9 cellular contexts compared by ENCODE assay signal in genomic region chr18:36075862-36076587, GRCh38. TPM values are rescaled to one million over a fixed set of nuclear protein-coding genes. Genes with fewer than 3 reads are reported as not detected.
DNase-seq lines count a peak whose midpoint lies in the region; ATAC-seq and TF ChIP-seq lines count a peak whose summit lies in the region.
"Had no signal": no experiment of that assay in that cellular context is flagged by ENCODE, and none has a peak within 500 bp of the region (broad histone marks: within the 10 kb centered on the region; RNA-seq: fewer than 3 reads in every experiment).

No MANE protein-coding gene starts in this region.

- no peak for TF ChIP-seq POLR2A in spleen (IDR thresholded peaks at IDR 0.05)

- no peak overlapping the region for H3K27ac ChIP-seq in coronary artery
- no peak overlapping the region for H3K27ac ChIP-seq in effector memory CD4-positive, alpha-beta T cell (ENCODE audit: insufficient read depth, low read length, poor library complexity, severe bottlenecking)
- H3K27ac ChIP-seq in spleen: peak overlapping the region in 4 of 8 donors; percentile 23 to 74 (median 56)

- H3K4me3 Mint-ChIP-seq in naive B cell: peak overlapping the region in 1 of 8 donors; percentile 15

- H3K9me3 ChIP-seq in adipocyte (ENCODE audit: control insufficient read depth, low read length): peaks cover 12% of the 10 kb centered on the region
- H3K9me3 ChIP-seq in effector memory CD4-positive, alpha-beta T cell (ENCODE audit: control insufficient read depth, low read length): no peaks in the 10 kb centered on the region
- peaks cover 0 to 20% (median 12%) of the 10 kb centered on the region in 8 donors for H3K9me3 ChIP-seq in spleen

- peak; percentile 71 to 78 for ATAC-seq in naive B cell (ENCODE audit: low read depth in 2 of 2)

- peaks cover 0 to 12% (median 8%) of the 10 kb centered on the region in 7 donors for H3K9me3 Mint-ChIP-seq in naive B cell

- no peaks in the 10 kb centered on the region for H3K36me3 Mint-ChIP-seq in naive B cell

- no peak overlapping the region for H3K9ac ChIP-seq in adipocyte (ENCODE audit: low read length)

- TF ChIP-seq CTCF in GM12865 (IDR thresholded peaks at IDR 0.05; ENCODE audit: insufficient read depth, low read depth, low read length, missing control alignments) (no peak), coronary artery (IDR thresholded peaks at IDR 0.05) (no peak), spleen (IDR thresholded peaks at IDR 0.05 in 8 of 11, conservative IDR thresholded peaks at IDR 0.05 in 3 of 11) (no peak)

- 61 to 74% (median 63%) methylated on average over 6 of the region's 6 CpGs for WGBS in spleen, 5 donors

- no peaks in the 10 kb centered on the region for H3K36me3 ChIP-seq in adipocyte (ENCODE audit: control insufficient read depth, insufficient read depth, low read length, severe bottlenecking)
- H3K36me3 ChIP-seq in effector memory CD4-positive, alpha-beta T cell (ENCODE audit: control insufficient read depth, insufficient read depth, low read length): no peaks in the 10 kb centered on the region
- no peaks in the 10 kb centered on the region for H3K36me3 ChIP-seq in spleen

- peak overlapping the region in 1 of 6 donors; percentile 32 for H3K27ac Mint-ChIP-seq in naive B cell

- H3K4me3 ChIP-seq in GM12865 (ENCODE audit: low read depth, low read length) (no peak overlapping the region), adipocyte (ENCODE audit: low read length) (no peak overlapping the region), coronary artery (no peak overlapping the region), spleen (peak overlapping the region in 1 of 8 donors; percentile 22)
- no peak overlapping the region for H3K4me3 ChIP-seq in effector memory CD4-positive, alpha-beta T cell (ENCODE audit: insufficient read depth, low read depth, low read length, poor library complexity, severe bottlenecking)

- intact Hi-C loops in cardiac septum (cut with DNase I): no loop called here
- intact Hi-C loops in spleen (cut with DNase I; ENCODE audit: low total_unique reads): no loop called here

- no peaks in the 10 kb centered on the region for H3K27me3 Mint-ChIP-seq in naive B cell

- DNase-seq in GM12865 (ENCODE audit: low read depth) (peak; percentile 38), HT1080 (ENCODE audit: low read depth) (peak; percentile 45), adipocyte (ENCODE audit: low read depth) (peak; percentile 87), naive B cell (no peak), coronary artery (ENCODE audit: low spot score) (no peak), cardiac septum (ENCODE audit: low spot score) (no peak), spleen (no peak)
- no peak for DNase-seq in effector memory CD4-positive, alpha-beta T cell
- DNase-seq: nucleus accumbens had no signal

- H3K27me3 ChIP-seq in adipocyte (replicated peaks; ENCODE audit: control insufficient read depth, insufficient read depth, low read length) (no peaks in the 10 kb centered on the region), spleen (replicated peaks in 1 of 7) (peaks cover 0 to 5% (median 0%) of the 10 kb centered on the region in 7 donors)
- H3K27me3 ChIP-seq in effector memory CD4-positive, alpha-beta T cell (replicated peaks; ENCODE audit: control insufficient read depth, insufficient read depth, low read length, poor library complexity, severe bottlenecking): peaks cover 5% of the 10 kb centered on the region

- peaks cover 0 to 11% (median 0%) of the 10 kb centered on the region in 3 donors for H3K4me1 Mint-ChIP-seq in naive B cell

- H3K4me1 ChIP-seq in adipocyte (ENCODE audit: control insufficient read depth, insufficient read depth, low read length) (peaks cover 18% of the 10 kb centered on the region), spleen (peaks cover 0 to 15% (median 0%) of the 10 kb centered on the region in 6 donors)
- no peaks in the 10 kb centered on the region for H3K4me1 ChIP-seq in effector memory CD4-positive, alpha-beta T cell (ENCODE audit: control insufficient read depth, insufficient read depth, low read length, poor library complexity, severe bottlenecking)

RNA-seq across cellular contexts. Expression of gene RPRD1A, which starts 8.7 kb away (rescaled TPM):
- total RNA-seq in HT1080 (2014; rRNA removed; shearing (Covaris generic)): 72.0 and 80.0 TPM in 2 replicates
- 54.6 and 67.0 TPM in 2 replicates for polyA plus RNA-seq in HT1080 (2015; cell fraction: cytosol; rRNA removed)
- 118 and 135 TPM in 2 replicates for polyA plus RNA-seq in HT1080 (2015; cell fraction: nucleus; rRNA removed)
- 10 to 100 TPM; 10.9 to 25.4 (median 20.4) TPM for polyA plus RNA-seq in naive B cell (ENCODE audit: low read depth in 6 of 6)
- 50.7 TPM for total RNA-seq in cardiac septum
- 10 to 100 TPM; 34.4 to 69.3 (median 49.7) TPM for total RNA-seq in spleen
- polyA plus RNA-seq in spleen: 10 to 100 TPM; 15.8 to 21.8 (median 18.8) TPM

RNA-seq across cellular contexts. Expression of gene SLC39A6, which starts 53.1 kb away (rescaled TPM):
- 61.7 and 72.5 TPM in 2 replicates for total RNA-seq in HT1080 (2014; rRNA removed; shearing (Covaris generic))
- 52.9 and 64.3 TPM in 2 replicates for polyA plus RNA-seq in HT1080 (2015; cell fraction: cytosol; rRNA removed)
- 59.3 and 60.2 TPM in 2 replicates for polyA plus RNA-seq in HT1080 (2015; cell fraction: nucleus; rRNA removed)
- polyA plus RNA-seq in naive B cell (ENCODE audit: low read depth in 6 of 6): 10 to 100 TPM; 24.1 to 34.4 (median 32.0) TPM
- total RNA-seq in cardiac septum: 15.6 TPM
- total RNA-seq in spleen: 10 to 100 TPM; 17.7 to 29.7 (median 24.0) TPM
- 1 to 10 TPM; 3.9 to 6.9 (median 6.6) TPM for polyA plus RNA-seq in spleen

RNA-seq across cellular contexts. Expression of gene ELP2, which starts 53.7 kb away (rescaled TPM):
- total RNA-seq in HT1080 (2014; rRNA removed; shearing (Covaris generic)): 149 and 177 TPM in 2 replicates
- polyA plus RNA-seq in HT1080 (2015; cell fraction: cytosol; rRNA removed): 75.2 and 81.7 TPM in 2 replicates
- polyA plus RNA-seq in HT1080 (2015; cell fraction: nucleus; rRNA removed): 232 and 234 TPM in 2 replicates
- polyA plus RNA-seq in naive B cell (ENCODE audit: low read depth in 6 of 6) (100 to 1,000 TPM in 1 of 6 donors, 10 to 100 TPM in 5; 65.3 to 114 (median 80.7) TPM), spleen (10 to 100 TPM; 50.6 to 72.4 (median 57.0) TPM)
- total RNA-seq in cardiac septum (50.4 TPM), spleen (10 to 100 TPM; 45.7 to 99.7 (median 79.0) TPM)

Comparison
In these comparisons a context has a peak if more than half of its experiments do, and no peak if none do; other contexts are left out.
1. DNase-seq: peak in GM12865 (single experiment), HT1080 (single experiment) and adipocyte (single experiment); none in naive B cell (single experiment), coronary artery (single experiment), effector memory CD4-positive, alpha-beta T cell (0 of 3), cardiac septum (single experiment) and spleen (single experiment).